Comparison of ENCODE assay signal across 8 cellular contexts in genomic region chr6:27139753-27140522, GRCh38.
DNase-seq lines count a peak whose midpoint lies in the region; ATAC-seq and TF ChIP-seq lines count a peak whose summit lies in the region.

No MANE protein-coding gene starts in this region.

- peaks cover 4% of the 10 kb centered on the region for H3K79me1 ChIP-seq in trophoblast cell (ENCODE audit: low read length)

- H3K14ac ChIP-seq in trophoblast cell (ENCODE audit: low read length) = no peak overlapping the region

- ATAC-seq in Right ventricle myocardium inferior (peak; percentile 13), HG03139 (IDR thresholded peaks at IDR 0.05; ENCODE audit: unreplicated experiment) (peak; percentile 19), T-helper 17 cell (peak; percentile 27)

- no peaks in the 10 kb centered on the region for H3K27me3 Mint-ChIP-seq in T-helper 17 cell

- no peaks in the 10 kb centered on the region for H3K27me3 ChIP-seq in trophoblast cell (ENCODE audit: insufficient read depth, low read length)

- peak overlapping the region; percentile 94 for H2BK5ac ChIP-seq in trophoblast cell (ENCODE audit: low read depth, low read length, poor library complexity)

- H3K4me2 ChIP-seq in trophoblast cell (ENCODE audit: low read length) = peak overlapping the region; percentile 74

- H3K18ac ChIP-seq in trophoblast cell (ENCODE audit: low read length) = no peak overlapping the region

- H3K9ac ChIP-seq in trophoblast cell (ENCODE audit: low read length) = peak overlapping the region; percentile 65

- TF ChIP-seq CTCF in fibroblast of pulmonary artery (IDR thresholded peaks at IDR 0.05; ENCODE audit: low read length, missing control alignments) (no peak), GM10248 (IDR thresholded peaks at IDR 0.05; ENCODE audit: control extremely low read depth, extremely low read depth, low read depth, missing control alignments) (no peak)

- H3K4ac ChIP-seq in trophoblast cell (ENCODE audit: low read depth, low read length) = no peak overlapping the region

- H3K36me3 Mint-ChIP-seq in T-helper 17 cell (ENCODE audit: low read depth) = no peaks in the 10 kb centered on the region

- H3K27ac Mint-ChIP-seq in T-helper 17 cell = peak overlapping the region; percentile 98

- peak overlapping the region; percentile 80 for H3K27ac ChIP-seq in trophoblast cell (ENCODE audit: low read depth, low read length)

- no peak overlapping the region for H2AK5ac ChIP-seq in trophoblast cell (ENCODE audit: low read length)

- peak overlapping the region; percentile 93 for H4K91ac ChIP-seq in trophoblast cell (ENCODE audit: low read depth, low read length)

- no peak overlapping the region for H2AFZ ChIP-seq in trophoblast cell (ENCODE audit: insufficient read depth, low read length, poor library complexity)

- H3K36me3 ChIP-seq in trophoblast cell (ENCODE audit: control insufficient read depth in 1 of 2, insufficient read depth in 2 of 2, low read length in 2 of 2) = no peaks in the 10 kb centered on the region

- peaks cover 3% of the 10 kb centered on the region for H3K79me2 ChIP-seq in trophoblast cell (ENCODE audit: control insufficient read depth, insufficient read depth, low read length, poor library complexity)

- DNase-seq in Right ventricle myocardium inferior (ENCODE audit: missing footprints) = no peak
- DNase-seq in cardiac septum (ENCODE audit: low spot score) = no peak
- DNase-seq in T-helper 17 cell = no peak
- DNase-seq in fibroblast of pulmonary artery (ENCODE audit: low read depth) = peak; percentile 18
- peak in 1 of 2 donors; percentile 18 for DNase-seq in trophoblast cell
- no peak for DNase-seq in SHP77 (lab: John Stamatoyannopoulos, UW)
- DNase-seq in GM10248 (ENCODE audit: extremely low spot score) = no peak

- H3K4me1 ChIP-seq in trophoblast cell (ENCODE audit: control insufficient read depth in 1 of 2, insufficient read depth in 2 of 2, low read length in 2 of 2) = peaks cover 0 to 2% of the 10 kb centered on the region in 2 experiments

- H4K12ac ChIP-seq in trophoblast cell (ENCODE audit: low read depth, low read length) = no peak overlapping the region

- no peak overlapping the region for H4K8ac ChIP-seq in trophoblast cell (ENCODE audit: low read depth, low read length)

- H2BK12ac ChIP-seq in trophoblast cell (ENCODE audit: low read length) = no peak overlapping the region

- CTCF ChIA-PET in GM10248 (lab: Yijun Ruan, JAX) = interaction anchor here (1.9 kb wide), 1 partner anchor 12 kb away, joined by 12 read pairs; no protein-coding TSS in a partner anchor

- H3K9me3 ChIP-seq in T-helper 17 cell (ENCODE audit: control insufficient read depth, low read length, poor library complexity, severe bottlenecking) (no peaks in the 10 kb centered on the region), trophoblast cell (ENCODE audit: insufficient read depth, low read depth, low read length) (no peaks in the 10 kb centered on the region)

- POLR2A ChIA-PET in GM10248 (lab: Yijun Ruan, JAX) = interaction anchor here (1.0 to 2.3 kb wide), 4 partner anchors 7 to 923 kb away, joined by 3 to 12 read pairs (median 8); a partner anchor contains a TSS

- H3K4me3 ChIP-seq in fibroblast of pulmonary artery (replicated peaks; ENCODE audit: low read depth, low read length) = peak overlapping the region; percentile 66
- H3K4me3 ChIP-seq in trophoblast cell (ENCODE audit: low read depth, low read length) = peak overlapping the region; percentile 82

- H2BK120ac ChIP-seq in trophoblast cell (ENCODE audit: insufficient read depth, low read length, poor library complexity) = no peak overlapping the region

- intact Hi-C loops in Right ventricle myocardium inferior (cut with DNase I) (no loop called here), cardiac septum (cut with DNase I) (loop anchor here (10.0 kb wide), 4 partner anchors 335 to 1115 kb away; partner anchors contain the start of gene ZNF184)

- H3K4me3 Mint-ChIP-seq in T-helper 17 cell = peak overlapping the region; percentile 94

- H3K23ac ChIP-seq in trophoblast cell (ENCODE audit: low read length) = no peak overlapping the region

- no CpG with 5 or more reads among the region's 18 CpGs for WGBS in trophoblast cell (ENCODE audit: extremely low coverage, insufficient coverage, insufficient read length)

- H3K4me1 Mint-ChIP-seq in T-helper 17 cell = peaks cover 27% of the 10 kb centered on the region
